12 cellular contexts compared by ENCODE assay signal in the genomic region with DNA sequence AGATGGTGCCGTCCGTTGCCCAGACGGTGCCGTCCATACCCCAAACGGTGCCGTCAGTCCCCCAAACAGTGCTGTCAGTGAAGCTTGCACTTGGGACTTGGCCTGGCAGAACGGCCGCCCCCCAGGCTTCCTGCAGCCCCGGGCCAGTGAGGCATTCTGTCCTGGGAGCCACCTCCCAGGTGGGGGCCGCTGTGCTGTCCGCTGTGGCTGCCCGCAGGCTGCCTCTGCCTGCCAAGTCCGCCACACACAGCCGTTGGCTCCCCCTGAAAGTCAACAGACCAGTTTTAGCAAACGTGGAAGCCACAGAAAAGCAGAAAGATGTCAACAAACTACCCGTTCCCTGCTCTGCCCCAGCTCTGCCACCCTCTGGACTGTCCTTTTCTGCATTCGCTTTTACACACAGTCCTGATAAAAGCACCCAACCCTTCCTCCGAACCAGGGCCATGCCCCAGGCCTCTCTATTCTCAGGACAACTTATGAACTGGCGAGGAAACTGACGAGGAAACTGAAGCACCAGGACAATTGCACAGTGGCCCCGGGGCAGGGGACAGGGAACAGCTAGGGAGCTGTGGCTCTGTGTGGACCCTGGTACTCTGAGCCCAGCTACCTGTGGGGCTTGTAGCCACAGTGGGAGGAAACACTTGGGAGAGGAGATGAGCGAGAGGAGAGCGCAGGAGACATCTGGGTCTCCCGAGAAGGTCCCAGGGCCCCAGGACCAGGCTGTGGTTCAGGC. TPM values are rescaled to one million over a fixed set of nuclear protein-coding genes. Genes with fewer than 3 reads are reported as not detected.
DNase-seq lines count a peak whose midpoint lies in the region; ATAC-seq and TF ChIP-seq lines count a peak whose summit lies in the region.
"Had no signal": no experiment of that assay in that cellular context is flagged by ENCODE, and none has a peak within 500 bp of the region (broad histone marks: within the 10 kb centered on the region; RNA-seq: fewer than 3 reads in every experiment).

No MANE protein-coding gene starts in this region.

- TF ChIP-seq CTCF in VCaP (conservative IDR thresholded peaks at IDR 0.05), result peak; percentile 61
- peak; percentile 23 for TF ChIP-seq CTCF in liver (IDR thresholded peaks at IDR 0.05; ENCODE audit: low read depth, low read length, missing input control)
- TF ChIP-seq CTCF in ovary (IDR thresholded peaks at IDR 0.05), result no peak

- intact Hi-C loops in ovary (cut with DNase I), result no loop called here

- H3K4me1 ChIP-seq in liver (ENCODE audit: control insufficient read depth in 4 of 4, insufficient read depth in 4 of 4, low read length in 3 of 4) (peaks cover 15 to 51% (median 36%) of the 10 kb centered on the region in 4 donors), ovary (ENCODE audit: insufficient read depth) (no peaks in the 10 kb centered on the region)

- peak; percentile 73 to 79 for TF ChIP-seq RAD21 in liver (IDR thresholded peaks at IDR 0.05)

- H3K9me3 ChIP-seq in liver (ENCODE audit: control insufficient read depth in 4 of 4, low read length in 3 of 4), result no peaks in the 10 kb centered on the region
- H3K9me3 ChIP-seq in ovary, result no peaks in the 10 kb centered on the region
- H3K9me3 ChIP-seq: MG63 had no signal

- TF ChIP-seq POLR2A in ovary (IDR thresholded peaks at IDR 0.05), result no peak

- 48% methylated on average over 24 of the region's 24 CpGs for WGBS in liver
- 75 to 81% (median 80%) methylated on average over 24 of the region's 24 CpGs for WGBS in ovary, 3 donors

- TF ChIP-seq EP300 in ovary (IDR thresholded peaks at IDR 0.05), result no peak

- no peak for ATAC-seq in HG03520 (IDR thresholded peaks at IDR 0.05; ENCODE audit: unreplicated experiment)

- H3K4me3 ChIP-seq in liver (ENCODE audit: low read depth in 1 of 3, low read length in 3 of 3) (no peak overlapping the region), ovary (no peak overlapping the region)
- H3K4me3 ChIP-seq: MG63 had no signal

- peak overlapping the region in 1 of 2 donors; percentile 73 for H3K9ac ChIP-seq in liver (ENCODE audit: low read depth in 1 of 2, low read length in 2 of 2)

- H3K27me3 ChIP-seq in liver (ENCODE audit: control insufficient read depth in 4 of 4, insufficient read depth in 4 of 4, low read length in 3 of 4), result no peaks in the 10 kb centered on the region
- H3K27me3 ChIP-seq in ovary, result no peaks in the 10 kb centered on the region
- H3K27me3 ChIP-seq: MG63 had no signal

- peak overlapping the region; percentile 87 for H3K27ac ChIP-seq in VCaP
- peak overlapping the region; percentile 63 to 75 for H3K27ac ChIP-seq in liver (ENCODE audit: low read depth in 1 of 2, low read length in 2 of 2)
- H3K27ac ChIP-seq in ovary, result no peak overlapping the region

- H3K36me3 ChIP-seq in liver (ENCODE audit: control insufficient read depth in 4 of 4, insufficient read depth in 3 of 4, low read depth in 1 of 4, low read length in 3 of 4), result no peaks in the 10 kb centered on the region
- no peaks in the 10 kb centered on the region for H3K36me3 ChIP-seq in ovary
- H3K36me3 ChIP-seq: MG63 had no signal

- DNase-seq in AG08395 (ENCODE audit: low spot score) (peak; percentile 20), ELF-1 (ENCODE audit: low read depth, low spot score) (peak; percentile 42), ovary (no peak), AML-193 (lab: John Stamatoyannopoulos, UW) (no peak)
- DNase-seq in activated T-cell treated with anti-CD3 and anti-CD28 coated beads, Interleukin-2, amount 50 U/mL, for 48 hours, result no peak
- DNase-seq: DMS153, MG63, NCI-H2081, NCI-H748 treated with DMSO at 0.1 percent for 48 hours had no signal

TF ChIP-seq in liver, 16 proteins besides CTCF, POLR2A, EP300 and RAD21:
- TF ChIP-seq NR2F2 (IDR thresholded peaks at IDR 0.05) (no peak), EGR1 (IDR thresholded peaks at IDR 0.05; ENCODE audit: low read depth in 2 of 2) (no peak), HNF4A (conservative IDR thresholded peaks at IDR 0.05) (peak; percentile 32 to 63), GABPA (IDR thresholded peaks at IDR 0.05 in 1 of 2, conservative IDR thresholded peaks at IDR 0.05 in 1 of 2) (no peak), ZBTB33 (IDR thresholded peaks at IDR 0.05) (no peak), REST (IDR thresholded peaks at IDR 0.05) (no peak), HNF4G (IDR thresholded peaks at IDR 0.05) (no peak), SP1 (IDR thresholded peaks at IDR 0.05) (peak; percentile 62), FOXA2 (IDR thresholded peaks at IDR 0.05) (peak; percentile 56), ATF3 (IDR thresholded peaks at IDR 0.05) (no peak), FOXA1 (IDR thresholded peaks at IDR 0.05) (no peak), JUND (IDR thresholded peaks at IDR 0.05) (no peak), RXRA (IDR thresholded peaks at IDR 0.05) (peak; percentile 49 to 63), TAF1 (conservative IDR thresholded peaks at IDR 0.05) (no peak), YY1 (IDR thresholded peaks at IDR 0.05) (peak; percentile 87)
- TF ChIP-seq, protein P1, sequence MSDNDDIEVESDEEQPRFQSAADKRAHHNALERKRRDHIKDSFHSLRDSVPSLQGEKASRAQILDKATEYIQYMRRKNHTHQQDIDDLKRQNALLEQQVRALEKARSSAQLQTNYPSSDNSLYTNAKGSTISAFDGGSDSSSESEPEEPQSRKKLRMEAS (IDR thresholded peaks at IDR 0.05), result no peak

RNA-seq across cellular contexts. Expression of gene RXRA, which starts 39.6 kb away (rescaled TPM):
- total RNA-seq in liver (100 to 1,000 TPM in 1 of 2 donors, 10 to 100 TPM in 1; 41.5 to 116 TPM), ovary (10 to 100 TPM; 23.0 to 82.2 (median 71.8) TPM)
- polyA plus RNA-seq in liver (100 to 1,000 TPM in 1 of 2 donors, 10 to 100 TPM in 1; 46.8 to 101 TPM), ovary (10 to 100 TPM; 12.4 to 53.2 TPM)

Comparison
In these comparisons a context has a peak if more than half of its experiments do, and no peak if none do; other contexts are left out.
1. DNase-seq: peak in AG08395 (single experiment) and ELF-1 (single experiment); none in ovary (0 of 5), AML-193 (0 of 2) and activated T-cell treated with anti-CD3 and anti-CD28 coated beads, Interleukin-2, amount 50 U/mL, for 48 hours (0 of 2).
2. H3K27ac ChIP-seq: peak in VCaP (single experiment) and liver (2 of 2); none in ovary (0 of 2).
3. CTCF ChIP-seq: peak in VCaP (single experiment) and liver (single experiment); none in ovary (0 of 3).